In the genomic region with DNA sequence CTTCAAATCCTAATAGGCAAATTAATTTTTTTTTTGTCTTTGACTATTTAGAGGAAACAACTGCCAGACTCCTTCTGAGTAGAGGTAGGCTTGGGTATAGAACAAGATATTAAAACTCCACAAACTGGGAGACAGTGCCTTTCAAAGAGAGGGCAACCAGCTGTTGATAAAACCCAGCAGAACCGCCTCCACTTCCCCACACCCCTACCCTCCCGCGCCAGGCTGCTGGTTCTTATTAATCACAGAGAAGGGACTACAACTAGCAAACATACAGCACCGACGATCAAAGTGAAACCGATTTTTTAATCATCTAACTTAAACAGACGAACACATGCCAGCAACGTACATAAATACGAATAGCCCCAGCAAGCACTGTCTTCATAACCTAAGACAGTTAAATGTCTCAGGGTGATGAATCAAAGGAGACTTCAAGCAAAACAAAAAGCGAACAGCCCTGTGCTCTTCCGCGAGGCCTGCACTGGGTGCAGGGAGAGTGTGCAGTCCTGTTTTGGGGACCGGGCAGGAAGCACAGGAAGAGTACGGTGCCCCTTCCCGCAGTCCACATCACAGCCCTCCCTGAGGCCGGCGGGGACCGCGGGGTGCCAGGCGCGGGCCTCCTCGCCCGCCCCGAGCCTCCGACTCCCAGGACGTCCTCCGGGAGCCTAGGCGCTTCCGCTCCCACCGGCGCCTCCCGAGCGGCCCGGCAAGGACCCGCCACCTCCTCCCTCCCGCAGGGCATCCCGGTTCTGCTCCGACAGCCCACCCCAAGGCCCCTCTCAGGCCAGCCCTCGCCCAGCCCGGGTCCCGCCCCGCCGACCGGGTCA, we compare ENCODE assay signal across 8 cellular contexts.
DNase-seq lines count a peak whose midpoint lies in the region; ATAC-seq and TF ChIP-seq lines count a peak whose summit lies in the region.

No MANE protein-coding gene starts in this region.

- no peaks in the 10 kb centered on the region for H3K36me3 ChIP-seq in GM06990 (ENCODE audit: control insufficient read depth, insufficient read depth, low read length)
- H3K36me3 ChIP-seq in KMS-11 (ENCODE audit: insufficient read depth): no peaks in the 10 kb centered on the region
- no peaks in the 10 kb centered on the region for H3K36me3 ChIP-seq in lower lobe of right lung

- DNase-seq in GM06990 (ENCODE audit: extremely low read depth, insufficient read length) (peak; percentile 31), dorsolateral prefrontal cortex (peak in 5 of 10 donors; percentile 28 to 59 (median 40)), lower lobe of right lung (peak; percentile 64), NCI-H1694 treated with DMSO at 0.1 percent for 48 hours (lab: John Stamatoyannopoulos, UW) (no peak)
- peak; percentile 63 for DNase-seq in activated CD4-positive, alpha-beta T cell treated with anti-CD3 and anti-CD28 coated beads for 48 hours
- peak; percentile 17 to 47 (median 35) for DNase-seq in stimulated activated CD4-positive, alpha-beta T cell treated with anti-CD3 and anti-CD28 coated beads, TNF-alpha, amount 100 ng/mL, for 4 hours (ENCODE audit: low read depth in 3 of 3)

- H3K4me2 ChIP-seq in KMS-11: peak overlapping the region; percentile 77

- intact Hi-C loops in dorsolateral prefrontal cortex (cut with DNase I): no loop called here
- intact Hi-C loops in lower lobe of right lung (cut with DNase I): no loop called here

- peaks cover 13% of the 10 kb centered on the region; the same call in 1 of the 2 replicates for H3K79me2 ChIP-seq in KMS-11 (ENCODE audit: insufficient read depth, low read depth)

- H3K9me3 ChIP-seq in lower lobe of right lung: no peaks in the 10 kb centered on the region

- no peak for TF ChIP-seq CTCF in GM06990 (IDR thresholded peaks at IDR 0.05; ENCODE audit: insufficient read depth, low read length, poor library complexity, severe bottlenecking)
- TF ChIP-seq CTCF in KMS-11 (conservative IDR thresholded peaks at IDR 0.05; ENCODE audit: low read depth, low read length): no peak
- TF ChIP-seq CTCF in dorsolateral prefrontal cortex (IDR thresholded peaks at IDR 0.05 in 54 of 56, conservative IDR thresholded peaks at IDR 0.05 in 2 of 56; ENCODE audit: low read depth in 1 of 56, partially characterized antibody in 56 of 56): no peak
- TF ChIP-seq CTCF in lower lobe of right lung (IDR thresholded peaks at IDR 0.05): no peak

- H2AFZ ChIP-seq in KMS-11 (ENCODE audit: low read depth): peak overlapping the region; percentile 86

- peak overlapping the region; percentile 57; the same call in 1 of the 2 replicates for H3K9ac ChIP-seq in KMS-11

- H3K4me3 ChIP-seq in GM06990 (replicated peaks; ENCODE audit: low read depth, low read length): peak overlapping the region; percentile 88
- H3K4me3 ChIP-seq in KMS-11 (IDR thresholded peaks at IDR 0.05; ENCODE audit: insufficient read depth, low read depth, low read length): peak overlapping the region; percentile 71
- H3K4me3 ChIP-seq in dorsolateral prefrontal cortex: peak overlapping the region; percentile 56 to 94 (median 85)
- peak overlapping the region; percentile 96 for H3K4me3 ChIP-seq in lower lobe of right lung

- ATAC-seq in GM21786 (IDR thresholded peaks at IDR 0.05; ENCODE audit: unreplicated experiment): peak; percentile 20
- peak; percentile 1 to 9 for ATAC-seq in lower lobe of right lung

- H3K27me3 ChIP-seq in GM06990 (replicated peaks; ENCODE audit: control insufficient read depth, insufficient read depth, low read length) (no peaks in the 10 kb centered on the region), KMS-11 (ENCODE audit: insufficient read depth, low read depth) (no peaks in the 10 kb centered on the region), dorsolateral prefrontal cortex (no peaks in the 10 kb centered on the region), lower lobe of right lung (ENCODE audit: low read depth) (no peaks in the 10 kb centered on the region)

- no peaks in the 10 kb centered on the region for H4K20me1 ChIP-seq in KMS-11 (ENCODE audit: insufficient read depth)

- peaks cover 20% of the 10 kb centered on the region for H3K4me1 ChIP-seq in KMS-11 (ENCODE audit: low read depth, poor library complexity, severe bottlenecking)
- peaks cover 23% of the 10 kb centered on the region for H3K4me1 ChIP-seq in lower lobe of right lung

- peak overlapping the region; percentile 66; the same call in 1 of the 2 replicates for H3K27ac ChIP-seq in KMS-11
- H3K27ac ChIP-seq in dorsolateral prefrontal cortex: peak overlapping the region in 56 of 59 donors; percentile 14 to 93 (median 83)
- peak overlapping the region; percentile 92 for H3K27ac ChIP-seq in lower lobe of right lung
